In the genomic region with DNA sequence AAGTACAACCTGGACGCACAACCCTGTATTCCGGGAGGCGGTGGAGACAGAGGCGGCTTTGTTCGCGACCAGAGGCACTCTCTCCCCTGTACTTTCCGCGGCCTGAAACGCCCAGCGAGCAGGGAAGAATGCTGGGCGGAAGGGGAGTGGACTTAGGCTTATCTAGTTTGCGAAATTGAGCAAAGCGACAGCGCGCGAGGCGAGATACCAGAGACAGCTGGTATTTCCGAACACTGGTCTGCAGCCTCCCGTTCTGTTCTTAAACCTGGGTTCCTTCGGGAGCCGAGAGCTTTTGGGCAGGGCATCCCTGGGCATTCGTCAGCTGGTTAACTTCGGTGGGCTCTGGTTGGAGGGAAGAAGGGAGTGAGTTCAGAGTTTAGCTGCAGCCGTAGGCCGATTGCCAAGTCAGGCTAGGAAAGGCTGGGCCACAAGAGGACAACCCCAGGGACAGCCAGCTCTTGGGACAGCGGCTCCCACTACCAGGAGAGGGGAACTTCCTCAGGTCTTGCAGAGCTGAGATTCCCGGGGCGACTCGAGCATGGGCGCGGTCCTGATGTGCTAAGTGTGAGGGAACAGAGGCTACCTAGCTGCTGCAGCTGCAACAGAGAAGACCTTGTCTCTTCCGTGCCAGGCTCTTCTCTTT, we compare ENCODE assay signal across 9 cellular contexts. TPM values are rescaled to one million over a fixed set of nuclear protein-coding genes. Genes with fewer than 3 reads are reported as not detected.
DNase-seq lines count a peak whose midpoint lies in the region; ATAC-seq and TF ChIP-seq lines count a peak whose summit lies in the region.
"Had no signal": no experiment of that assay in that cellular context is flagged by ENCODE, and none has a peak within 500 bp of the region (broad histone marks: within the 10 kb centered on the region; RNA-seq: fewer than 3 reads in every experiment).

No MANE protein-coding gene starts in this region.

- peak overlapping the region; percentile 54 for H2AFZ ChIP-seq in smooth muscle cell (ENCODE audit: low read depth)

- ATAC-seq in RWPE2 (ENCODE audit: low read depth), result 0 out of 3 replicates have a peak, but pooled peaks have one; percentile 11
- no peak for ATAC-seq in aorta (ENCODE audit: low FRiP score)

- H3K9me3 Mint-ChIP-seq in T-helper 1 cell treated with Interleukin-12 subunit alpha and Interleukin-12 subunit beta and Interleukin-4 antibody, amounts not matched to agents 30 μg/mL and 1 μg/mL, for 36 hours, result no peaks in the 10 kb centered on the region

- no peaks in the 10 kb centered on the region for H3K9me3 ChIP-seq in RWPE2 (ENCODE audit: severe bottlenecking)
- H3K9me3 ChIP-seq in smooth muscle cell (replicated peaks; ENCODE audit: low read depth), result no peaks in the 10 kb centered on the region
- no peaks in the 10 kb centered on the region for H3K9me3 ChIP-seq in aorta (ENCODE audit: control insufficient read depth, low read length)
- H3K9me3 ChIP-seq: SJSA1 had no signal

- H3K27ac ChIP-seq in RWPE2 (ENCODE audit: poor library complexity, severe bottlenecking) (no peak overlapping the region), smooth muscle cell (ENCODE audit: low read depth) (no peak overlapping the region), aorta (ENCODE audit: low read depth in 1 of 2, low read length in 2 of 2) (no peak overlapping the region)
- H3K27ac ChIP-seq: SJSA1 had no signal

- H3K4me3 Mint-ChIP-seq in T-helper 1 cell treated with Interleukin-12 subunit alpha and Interleukin-12 subunit beta and Interleukin-4 antibody, amounts not matched to agents 30 μg/mL and 1 μg/mL, for 36 hours, result no peak overlapping the region

- peaks cover 13% of the 10 kb centered on the region for H3K4me1 Mint-ChIP-seq in T-helper 1 cell treated with Interleukin-12 subunit alpha and Interleukin-12 subunit beta and Interleukin-4 antibody, amounts not matched to agents 30 μg/mL and 1 μg/mL, for 36 hours (ENCODE audit: low read depth)

- H3K4me2 ChIP-seq in smooth muscle cell, result peak overlapping the region; percentile 76

- peaks cover 98% of the 10 kb centered on the region for H3K27me3 ChIP-seq in RWPE2 (ENCODE audit: insufficient read depth, poor library complexity, severe bottlenecking)
- H3K27me3 ChIP-seq in smooth muscle cell (ENCODE audit: low read depth), result peaks cover 100% of the 10 kb centered on the region
- peaks cover 0 to 4% of the 10 kb centered on the region in 2 donors for H3K27me3 ChIP-seq in aorta (ENCODE audit: control insufficient read depth in 1 of 2, insufficient read depth in 2 of 2, low read length in 1 of 2)

- H3K79me2 ChIP-seq in smooth muscle cell (ENCODE audit: low read depth), result no peaks in the 10 kb centered on the region

- H3F3A ChIP-seq in smooth muscle cell (ENCODE audit: low read depth), result no peaks in the 10 kb centered on the region

- peak overlapping the region; percentile 13 for H3K27ac Mint-ChIP-seq in T-helper 1 cell treated with Interleukin-12 subunit alpha and Interleukin-12 subunit beta and Interleukin-4 antibody, amounts not matched to agents 30 μg/mL and 1 μg/mL, for 36 hours

- H3K36me3 Mint-ChIP-seq in T-helper 1 cell treated with Interleukin-12 subunit alpha and Interleukin-12 subunit beta and Interleukin-4 antibody, amounts not matched to agents 30 μg/mL and 1 μg/mL, for 36 hours (ENCODE audit: low read depth), result peaks cover 4% of the 10 kb centered on the region

- 2% methylated on average over 32 of the region's 32 CpGs for WGBS in smooth muscle cell (ENCODE audit: low lambda C conversion rate)
- WGBS in aorta, 2 donors, result 5 to 7% methylated on average over 32 of the region's 32 CpGs

- H3K4me1 ChIP-seq in RWPE2 (ENCODE audit: insufficient read depth, poor library complexity, severe bottlenecking) (no peaks in the 10 kb centered on the region), smooth muscle cell (ENCODE audit: low read depth) (peaks cover 37% of the 10 kb centered on the region), aorta (ENCODE audit: control insufficient read depth in 1 of 2, insufficient read depth in 2 of 2, low read length in 2 of 2) (no peaks in the 10 kb centered on the region)

- H3K36me3 ChIP-seq in RWPE2 (ENCODE audit: low read depth) (no peaks in the 10 kb centered on the region), smooth muscle cell (ENCODE audit: low read depth) (no peaks in the 10 kb centered on the region), aorta (ENCODE audit: control insufficient read depth in 1 of 2, insufficient read depth in 2 of 2, low read length in 1 of 2) (no peaks in the 10 kb centered on the region)

- H4K20me1 ChIP-seq in smooth muscle cell (ENCODE audit: low read depth), result no peaks in the 10 kb centered on the region

- no peak overlapping the region for H3K9ac ChIP-seq in smooth muscle cell (ENCODE audit: low read depth)

- intact Hi-C loops in aorta (cut with DNase I), result loop anchor here in 1 of 2 donors (10.0 kb wide), 1 partner anchor 245 kb away; no protein-coding TSS in a partner anchor

- peaks cover 81% of the 10 kb centered on the region for H3K27me3 Mint-ChIP-seq in T-helper 1 cell treated with Interleukin-12 subunit alpha and Interleukin-12 subunit beta and Interleukin-4 antibody, amounts not matched to agents 30 μg/mL and 1 μg/mL, for 36 hours (ENCODE audit: low read depth)

- DNase-seq in T-helper 1 cell, result no peak
- no peak for DNase-seq in RWPE2 (ENCODE audit: low spot score)
- DNase-seq in fibroblast of villous mesenchyme (ENCODE audit: low read depth), result peak; percentile 45
- DNase-seq in smooth muscle cell (lab: John Stamatoyannopoulos, UW; ENCODE audit: unreplicated experiment), result no peak
- no peak for DNase-seq in aorta
- no peak for DNase-seq in activated CD4-positive, alpha-beta T cell treated with anti-CD3 and anti-CD28 coated beads for 1 hour
- no peak for DNase-seq in EL

- no peak for TF ChIP-seq CTCF in RWPE2 (IDR thresholded peaks at IDR 0.05; ENCODE audit: poor library complexity, severe bottlenecking)
- TF ChIP-seq CTCF in fibroblast of villous mesenchyme (IDR thresholded peaks at IDR 0.05; ENCODE audit: insufficient read depth, low read depth, low read length), result no peak
- TF ChIP-seq CTCF in smooth muscle cell (IDR thresholded peaks at IDR 0.05; ENCODE audit: borderline replicate concordance, insufficient read depth, poor library complexity, severe bottlenecking), result no peak

- H3K4me3 ChIP-seq in RWPE2 (ENCODE audit: severe bottlenecking), result no peak overlapping the region
- H3K4me3 ChIP-seq in fibroblast of villous mesenchyme (ENCODE audit: low read depth, low read length), result peak overlapping the region; percentile 6
- H3K4me3 ChIP-seq in smooth muscle cell, result peak overlapping the region; percentile 17
- no peak overlapping the region for H3K4me3 ChIP-seq in aorta (ENCODE audit: low read length in 2 of 2)
- H3K4me3 ChIP-seq: SJSA1 had no signal

RNA-seq across cellular contexts. Expression of a gene that starts 3.9 kb away (rescaled TPM):
- total RNA-seq in fibroblast of villous mesenchyme, result not detected in 2 replicates
- not detected in 2 replicates for total RNA-seq in smooth muscle cell
- polyA plus RNA-seq in smooth muscle cell, result not detected in 2 replicates
- not detected for total RNA-seq in aorta
- polyA plus RNA-seq in aorta, result not detected

RNA-seq across cellular contexts. Expression of a gene that starts 8.3 kb away (rescaled TPM):
- total RNA-seq in fibroblast of villous mesenchyme (not detected in 2 replicates), smooth muscle cell (not detected in 2 replicates), aorta (not detected)
- polyA plus RNA-seq in smooth muscle cell (not detected in 2 replicates), aorta (not detected)

RNA-seq across cellular contexts. Expression of a gene that starts 14.6 kb away (rescaled TPM):
- total RNA-seq in fibroblast of villous mesenchyme (134 and 158 TPM in 2 replicates), smooth muscle cell (78.4 and 95.2 TPM in 2 replicates), aorta (10 to 100 TPM; 42.9 to 61.4 TPM)
- polyA plus RNA-seq in smooth muscle cell (75.3 and 81.6 TPM in 2 replicates), aorta (10 to 100 TPM; 40.6 to 54.0 TPM)

Comparison
In these comparisons a context has a peak if more than half of its experiments do, and no peak if none do; other contexts are left out.
1. H3K4me3 ChIP-seq: peak in fibroblast of villous mesenchyme (single experiment) and smooth muscle cell (single experiment); none in RWPE2 (single experiment) and aorta (0 of 2).